ENCODE assay signal across 1 cellular context in the genomic region with DNA sequence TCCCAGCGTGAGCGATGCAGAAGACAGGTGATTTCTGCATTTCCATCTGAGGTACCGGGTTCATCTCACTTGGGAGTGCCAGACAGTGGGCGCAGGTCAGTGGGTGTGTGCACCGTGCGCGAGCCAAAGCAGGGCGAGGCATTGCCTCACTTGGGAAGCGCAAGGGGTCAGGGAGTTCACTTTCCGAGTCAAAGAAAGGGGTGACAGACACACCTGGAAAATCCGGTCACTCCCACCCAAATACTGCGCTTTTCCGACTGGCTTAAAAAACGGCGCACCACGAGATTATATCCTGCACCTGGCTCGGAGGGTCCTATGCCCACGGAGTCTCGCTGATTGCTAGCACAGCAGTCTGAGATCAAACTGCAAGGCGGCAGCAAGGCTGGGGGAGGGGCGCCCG.
TF ChIP-seq lines count a peak whose summit lies in the region.

No MANE protein-coding gene starts in this region.

TF ChIP-seq in H1, 55 proteins besides CTCF, POLR2A, EP300 and RAD21:
- peak; percentile 35 for TF ChIP-seq ASH2L (IDR thresholded peaks at IDR 0.05; ENCODE audit: low read length)
